Comparison of ENCODE assay signal across 17 cellular contexts in the genomic region with DNA sequence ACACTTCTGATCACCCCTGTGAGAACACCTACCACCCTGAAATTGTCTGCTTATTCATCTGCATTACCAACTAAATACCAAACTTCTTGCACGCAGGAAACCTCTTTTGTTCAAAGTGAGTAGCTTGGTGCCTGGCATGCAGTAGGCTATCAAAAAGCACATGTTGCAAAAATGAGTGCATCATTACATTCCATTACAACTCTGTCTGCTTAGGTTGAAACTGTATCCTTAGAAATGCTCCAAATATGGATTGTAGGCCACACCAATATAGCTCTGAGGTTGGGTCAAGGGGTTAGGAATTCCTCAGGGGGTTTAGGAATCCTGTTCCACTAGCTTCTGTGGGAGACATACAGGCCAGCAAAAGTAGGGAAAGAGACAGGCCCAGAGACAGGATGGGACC.
DNase-seq lines count a peak whose midpoint lies in the region; ATAC-seq, FAIRE-seq and TF ChIP-seq lines count a peak whose summit lies in the region.
"Had no signal": no experiment of that assay in that cellular context is flagged by ENCODE, and none has a peak within 500 bp of the region (broad histone marks: within the 10 kb centered on the region; RNA-seq: fewer than 3 reads in every experiment).

No MANE protein-coding gene starts in this region.

- H2AFZ ChIP-seq in mammary epithelial cell (ENCODE audit: low read depth, low read length) (peak overlapping the region; percentile 49), GM23338 (no peak overlapping the region)
- H2AFZ ChIP-seq: PC-9 had no signal

- ATAC-seq in GM23338: no peak

- H3K9me2 ChIP-seq in GM23338 (ENCODE audit: insufficient read depth): no peaks in the 10 kb centered on the region

- H3K27ac Mint-ChIP-seq in GM23338: no peak overlapping the region
- H3K27ac Mint-ChIP-seq: activated T-helper 2 cell treated with anti-CD3 and anti-CD28 coated beads, Interferon-gamma antibody, Interleukin-2, Interleukin-4, amounts not matched to agents 10 μg/mL and 5 μg/mL and 100 μg/mL, durations not matched to agents 14 hours and 24 hours and 36 hours; dendritic cell treated with granulocyte-macrophage colony-stimulating factor and Interleukin-4, amounts not matched to agents 40 ng/mL and 50 ng/mL, for 4 days; nephron had no signal

- peak; percentile 4 for DNase-seq in HTR-8/SVneo (ENCODE audit: insufficient read length, low spot score)
- DNase-seq in mammary epithelial cell: peak; percentile 41
- DNase-seq in islet precursor cell: peak; percentile 54
- no peak for DNase-seq in uterus
- DNase-seq in NK-92 treated with Interleukin-12 subunit alpha and Interleukin-12 subunit beta, amount 100 ng/mL, for 24 hours (lab: John Stamatoyannopoulos, UW): no peak
- DNase-seq in activated gamma-delta T cell treated with Interleukin-2 at 50 U/mL for 16 hours: no peak
- DNase-seq in GM23338 (ENCODE audit: low spot score): no peak
- DNase-seq: activated CD8-positive, alpha-beta memory T cell treated with anti-CD3 and anti-CD28 coated beads for 24 hours; amygdala; C1 segment of cervical spinal cord; esophagus squamous epithelium; NCI-H2029 treated with DMSO at 0.1 percent for 48 hours; NCI-H526; PC-9 had no signal

- BruUV-seq in mammary epithelial cell (replicated peaks; lab: Mats Ljungman, UMichigan): no TSS peak

- no peaks in the 10 kb centered on the region for H3K36me3 Mint-ChIP-seq in GM23338 (ENCODE audit: low read depth)

- peaks cover 6% of the 10 kb centered on the region; the same call in 2 of the 3 replicates for H3K4me1 Mint-ChIP-seq in GM23338

- 10% methylated on average over 1 of the region's 1 CpG for WGBS in mammary epithelial cell (ENCODE audit: low coverage, missing lambda C conversion rate)

- no peaks in the 10 kb centered on the region for H3F3A ChIP-seq in GM23338 (replicated peaks; ENCODE audit: low read depth)

- in situ Hi-C loops in mammary epithelial cell (cut with MboI; ENCODE audit: low sequenced_read_pairs in 2 of 2): no loop called here

- H3K36me3 ChIP-seq in mammary epithelial cell (ENCODE audit: insufficient read depth, low read length) (no peaks in the 10 kb centered on the region), uterus (no peaks in the 10 kb centered on the region), GM23338 (ENCODE audit: insufficient read depth) (no peaks in the 10 kb centered on the region)
- H3K36me3 ChIP-seq: esophagus squamous epithelium had no signal

- no peak for TF ChIP-seq POLR2A in uterus (IDR thresholded peaks at IDR 0.05)

- H3K9me3 ChIP-seq in mammary epithelial cell (replicated peaks; ENCODE audit: insufficient read depth, low read length): no peaks in the 10 kb centered on the region
- H3K9me3 ChIP-seq in uterus: no peaks in the 10 kb centered on the region
- H3K9me3 ChIP-seq: esophagus squamous epithelium had no signal

- no peaks in the 10 kb centered on the region for H3K27me3 Mint-ChIP-seq in GM23338 (ENCODE audit: insufficient read depth, low read depth, poor library complexity)
- H3K27me3 Mint-ChIP-seq: dendritic cell treated with granulocyte-macrophage colony-stimulating factor and Interleukin-4, amounts not matched to agents 40 ng/mL and 50 ng/mL, for 4 days had no signal

- TF ChIP-seq CTCF in mammary epithelial cell (conservative IDR thresholded peaks at IDR 0.05 in 1 of 2, IDR thresholded peaks at IDR 0.05 in 1 of 2; ENCODE audit: extremely low read depth in 1 of 2, insufficient read depth in 1 of 2, low read depth in 1 of 2, low read length in 2 of 2) (no peak), uterus (IDR thresholded peaks at IDR 0.05) (no peak), GM23338 (conservative IDR thresholded peaks at IDR 0.05; ENCODE audit: low read depth in 2 of 2) (no peak)

- CTCF ChIA-PET in mammary epithelial cell (lab: Charles Lee; ENCODE audit: low non-redundant PET): no interaction called here

- H3K4me3 ChIP-seq in mammary epithelial cell (replicated peaks in 1 of 3; ENCODE audit: insufficient read depth in 1 of 3, low read depth in 2 of 3, low read length in 3 of 3) (no peak overlapping the region), uterus (no peak overlapping the region), GM23338 (no peak overlapping the region)
- H3K4me3 ChIP-seq: esophagus squamous epithelium, PC-9 had no signal

- no peaks in the 10 kb centered on the region for H3K27me3 ChIP-seq in mammary epithelial cell (ENCODE audit: insufficient read depth, low read length)
- no peaks in the 10 kb centered on the region for H3K27me3 ChIP-seq in uterus
- H3K27me3 ChIP-seq in GM23338 (ENCODE audit: insufficient read depth): no peaks in the 10 kb centered on the region
- H3K27me3 ChIP-seq: esophagus squamous epithelium had no signal

- no peaks in the 10 kb centered on the region for H3K9me3 Mint-ChIP-seq in GM23338
- H3K9me3 Mint-ChIP-seq: activated T-helper 2 cell treated with anti-CD3 and anti-CD28 coated beads, Interferon-gamma antibody, Interleukin-2, Interleukin-4, amounts not matched to agents 10 μg/mL and 5 μg/mL and 100 μg/mL, durations not matched to agents 14 hours and 24 hours and 36 hours; dendritic cell treated with granulocyte-macrophage colony-stimulating factor and Interleukin-4, amounts not matched to agents 40 ng/mL and 50 ng/mL, for 4 days; nephron had no signal

- H3K4me2 ChIP-seq in mammary epithelial cell (ENCODE audit: insufficient read depth, low read depth, low read length) (no peak overlapping the region), GM23338 (no peak overlapping the region)
- H3K4me2 ChIP-seq: PC-9 had no signal

- peak overlapping the region; percentile 11 for H3K27ac ChIP-seq in mammary epithelial cell (ENCODE audit: insufficient read depth, low read depth, low read length)
- peak overlapping the region; percentile 63 to 75 for H3K27ac ChIP-seq in uterus
- H3K27ac ChIP-seq in GM23338 (ENCODE audit: low read depth): no peak overlapping the region
- H3K27ac ChIP-seq: PC-9 had no signal

- dilution Hi-C loops in mammary epithelial cell (cut with HindIII; ENCODE audit: low sequenced_read_pairs): no loop called here

- no peaks in the 10 kb centered on the region for H4K20me1 ChIP-seq in mammary epithelial cell (ENCODE audit: insufficient read depth, low read length)
- no peaks in the 10 kb centered on the region for H4K20me1 ChIP-seq in GM23338 (replicated peaks; ENCODE audit: insufficient read depth)

- intact Hi-C loops in mammary epithelial cell (cut with micrococcal nuclease) (no loop called here), uterus (cut with DNase I; ENCODE audit: low total_unique reads) (no loop called here)

- no peak for FAIRE-seq in HTR-8/SVneo (lab: Jason Lieb, UNC)

- peaks cover 38% of the 10 kb centered on the region for H3K4me1 ChIP-seq in mammary epithelial cell (ENCODE audit: insufficient read depth, low read length)
- H3K4me1 ChIP-seq in uterus: peaks cover 18 to 24% of the 10 kb centered on the region in 2 donors
- peaks cover 13% of the 10 kb centered on the region for H3K4me1 ChIP-seq in GM23338 (ENCODE audit: insufficient read depth)

- no peak overlapping the region for H3K4me3 Mint-ChIP-seq in GM23338
- H3K4me3 Mint-ChIP-seq: dendritic cell treated with granulocyte-macrophage colony-stimulating factor and Interleukin-4, amounts not matched to agents 40 ng/mL and 50 ng/mL, for 4 days; nephron had no signal

- no peaks in the 10 kb centered on the region for H3K79me2 ChIP-seq in mammary epithelial cell (ENCODE audit: insufficient read depth, low read length)
- no peaks in the 10 kb centered on the region for H3K79me2 ChIP-seq in GM23338 (replicated peaks; ENCODE audit: insufficient read depth)

- no peak overlapping the region for H3K9ac ChIP-seq in mammary epithelial cell (ENCODE audit: insufficient read depth, low read length)

TF ChIP-seq in GM23338, 12 proteins besides CTCF, POLR2A, EP300 and RAD21:
- TF ChIP-seq ZNF114 (CRISPR knock-in tag; IDR thresholded peaks at IDR 0.05) (no peak), ZNF331 (CRISPR knock-in tag; IDR thresholded peaks at IDR 0.05; ENCODE audit: low read depth) (no peak), EZH2 (IDR thresholded peaks at IDR 0.05; ENCODE audit: low read depth, unreplicated experiment) (no peak), JUNB (IDR thresholded peaks at IDR 0.05; ENCODE audit: unreplicated experiment) (no peak)

Comparison
In these comparisons a context has a peak if more than half of its experiments do, and no peak if none do; other contexts are left out.
1. DNase-seq: peak in HTR-8/SVneo (single experiment), mammary epithelial cell (single experiment) and islet precursor cell (single experiment); none in uterus (0 of 2), NK-92 treated with Interleukin-12 subunit alpha and Interleukin-12 subunit beta, amount 100 ng/mL, for 24 hours (single experiment), activated gamma-delta T cell treated with Interleukin-2 at 50 U/mL for 16 hours (single experiment) and GM23338 (single experiment).